Comparison of ENCODE assay signal across 15 cellular contexts in genomic region chr6:2831392-2831791, GRCh38. TPM values are rescaled to one million over a fixed set of nuclear protein-coding genes. Genes with fewer than 3 reads are reported as not detected.
A peak's percentile ranks its signal among the peaks of the same experiment; 100 is the strongest.
DNase-seq lines count a peak whose midpoint lies in the region; ATAC-seq and TF ChIP-seq lines count a peak whose summit lies in the region.
"Had no signal": no experiment of that assay in that cellular context is flagged by ENCODE, and none has a peak within 500 bp of the region (broad histone marks: within the 10 kb centered on the region; RNA-seq: fewer than 3 reads in every experiment).

No MANE protein-coding gene starts in this region.

- WGBS in IMR-90 (ENCODE audit: extremely low coverage in 2 of 2, insufficient read length in 1 of 2), 2 experiments: no CpG with 5 or more reads among the region's 2 CpGs

- H3K27ac ChIP-seq in IMR-90 (ENCODE audit: insufficient read depth, low read length) (no peak overlapping the region), colonic mucosa (no peak overlapping the region)

- ATAC-seq in IMR-90 (ENCODE audit: low read depth) (0 out of 2 replicates have a peak, but pooled peaks have one; percentile 44), mucosa of descending colon (peak; percentile 57)
- ATAC-seq: Panc1 had no signal

- intact Hi-C loops in IMR-90 (cut with micrococcal nuclease): no loop called here
- intact Hi-C loops in colonic mucosa (cut with DNase I): no loop called here
- intact Hi-C loops in mucosa of descending colon (cut with DNase I, micrococcal nuclease): no loop called here

- no peak overlapping the region for H3K4ac ChIP-seq in IMR-90 (ENCODE audit: low read depth, low read length)

- no peak overlapping the region for H2AFZ ChIP-seq in IMR-90 (replicated peaks; ENCODE audit: low read length, poor library complexity)

- H2BK20ac ChIP-seq in IMR-90 (ENCODE audit: low read depth, low read length): no peak overlapping the region

- POLR2A ChIA-PET in IMR-90 (lab: Charles Lee; ENCODE audit: unreplicated experiment): no interaction called here

- no peak overlapping the region for H2AK9ac ChIP-seq in IMR-90 (replicated peaks; ENCODE audit: low read depth, low read length, poor library complexity)

- H3K27me3 ChIP-seq in IMR-90 (ENCODE audit: control insufficient read depth, insufficient read depth, low read length) (no peaks in the 10 kb centered on the region), colonic mucosa (no peaks in the 10 kb centered on the region)

- dilution Hi-C loops in IMR-90 (cut with HindIII; ENCODE audit: low sequenced_read_pairs, unreplicated experiment): no loop called here

- peaks cover 4 to 5% of the 10 kb centered on the region in 2 experiments; a peak in 3 of 4 replicates for H3K79me1 ChIP-seq in IMR-90 (ENCODE audit: low read depth in 1 of 2, low read length in 2 of 2)

- no peak overlapping the region for H3K23ac ChIP-seq in IMR-90 (ENCODE audit: low read depth, low read length)

- TF ChIP-seq POLR2A in IMR-90 (IDR thresholded peaks at IDR 0.05; ENCODE audit: low read depth, low read length): no peak

- H3K14ac ChIP-seq in IMR-90 (replicated peaks; ENCODE audit: low read depth, low read length): no peak overlapping the region

- no peaks in the 10 kb centered on the region for H3K9me1 ChIP-seq in IMR-90 (ENCODE audit: insufficient read depth, low read length)

- H3K4me3 ChIP-seq in IMR-90 (ENCODE audit: insufficient read depth, low read depth, low read length): no peak overlapping the region
- H3K4me3 ChIP-seq in colonic mucosa: no peak overlapping the region
- no peak overlapping the region for H3K4me3 ChIP-seq in mucosa of descending colon
- H3K4me3 ChIP-seq: HAP-1 had no signal

- in situ Hi-C loops in IMR-90 (cut with MboI; ENCODE audit: low sequenced_read_pairs): no loop called here

- H3K56ac ChIP-seq in IMR-90 (ENCODE audit: extremely low read depth, insufficient read depth, low read length): no peak overlapping the region

- H3K36me3 ChIP-seq in IMR-90 (ENCODE audit: control insufficient read depth, insufficient read depth, low read length) (peaks cover 6% of the 10 kb centered on the region), colonic mucosa (no peaks in the 10 kb centered on the region), mucosa of descending colon (ENCODE audit: low read depth) (no peaks in the 10 kb centered on the region)

- no peaks in the 10 kb centered on the region for H4K20me1 ChIP-seq in IMR-90 (ENCODE audit: insufficient read depth, low read length)

- H3K4me2 ChIP-seq in IMR-90 (ENCODE audit: low read depth, low read length): no peak overlapping the region

- H2BK15ac ChIP-seq in IMR-90 (ENCODE audit: low read depth, low read length): no peak overlapping the region

- no peaks in the 10 kb centered on the region for H3K4me1 ChIP-seq in IMR-90 (ENCODE audit: control insufficient read depth, insufficient read depth, low read length)
- H3K4me1 ChIP-seq in colonic mucosa: no peaks in the 10 kb centered on the region
- H3K4me1 ChIP-seq in mucosa of descending colon (ENCODE audit: low read depth): peaks cover 7% of the 10 kb centered on the region
- H3K4me1 ChIP-seq: HAP-1 had no signal

- H2BK5ac ChIP-seq in IMR-90 (ENCODE audit: low read depth, low read length, poor library complexity, severe bottlenecking): no peak overlapping the region

- no peak overlapping the region for H4K5ac ChIP-seq in IMR-90 (ENCODE audit: low read depth, low read length)

- TF ChIP-seq CTCF in IMR-90 (conservative IDR thresholded peaks at IDR 0.05; ENCODE audit: low read depth, low read length) (no peak), colonic mucosa (IDR thresholded peaks at IDR 0.05) (no peak), mucosa of descending colon (IDR thresholded peaks at IDR 0.05) (no peak)

- CTCF ChIA-PET in IMR-90 (lab: Yijun Ruan, JAX): no interaction called here

- no peak for TF ChIP-seq RAD21 in IMR-90 (IDR thresholded peaks at IDR 0.05; ENCODE audit: low read length)

- H3K9me3 ChIP-seq in IMR-90 (ENCODE audit: control insufficient read depth, insufficient read depth, low read length): no peaks in the 10 kb centered on the region
- H3K9me3 ChIP-seq in colonic mucosa: no peaks in the 10 kb centered on the region
- no peaks in the 10 kb centered on the region for H3K9me3 ChIP-seq in mucosa of descending colon
- H3K9me3 ChIP-seq: HAP-1 had no signal

- no TSS peak for BruUV-seq in IMR-90 (replicated peaks; lab: Mats Ljungman, UMichigan)

- DNase-seq in AML-193 (lab: John Stamatoyannopoulos, UW): peak; percentile 55 to 72
- no peak for DNase-seq in IMR-90
- peak; percentile 18 for DNase-seq in colonic mucosa
- no peak for DNase-seq in mucosa of descending colon
- no peak for DNase-seq in NCI-H2029 treated with DMSO at 0.1 percent for 48 hours (lab: John Stamatoyannopoulos, UW)
- DNase-seq in DMS79 treated with DMSO at 0.1 percent for 48 hours (lab: John Stamatoyannopoulos, UW): no peak
- DNase-seq in A172 (ENCODE audit: low spot score): no peak
- no peak for DNase-seq in stimulated activated CD4-positive, alpha-beta T cell treated with anti-CD3 and anti-CD28 coated beads, Interleukin-1b, Interleukin-23, amount 100 ng/mL, for 48 hours
- DNase-seq: CD4-positive, alpha-beta T cell; NCI-H1436 treated with DMSO at 0.1 percent for 48 hours; NCI-H2081 treated with DMSO at 0.1 percent for 48 hours; NCI-H510A treated with DMSO at 0.1 percent for 48 hours; NCI-H82 had no signal

- H4K91ac ChIP-seq in IMR-90 (ENCODE audit: insufficient read depth, low read depth, low read length): no peak overlapping the region

- H2AK5ac ChIP-seq in IMR-90 (ENCODE audit: low read depth, low read length): no peak overlapping the region

- H3K9ac ChIP-seq in IMR-90 (ENCODE audit: low read depth, low read length): no peak overlapping the region
- H3K9ac ChIP-seq in colonic mucosa (ENCODE audit: low read depth in 2 of 2, low read length in 2 of 2): no peak overlapping the region

- no peak overlapping the region for H3K18ac ChIP-seq in IMR-90 (ENCODE audit: low read depth, low read length)

- H4K8ac ChIP-seq in IMR-90 (ENCODE audit: low read depth in 2 of 2, low read length in 2 of 2): no peak overlapping the region

- H2BK120ac ChIP-seq in IMR-90 (ENCODE audit: low read depth, low read length): no peak overlapping the region

TF ChIP-seq in IMR-90, 13 proteins besides CTCF, POLR2A, EP300 and RAD21:
- TF ChIP-seq SMC3 (IDR thresholded peaks at IDR 0.05; ENCODE audit: low read depth, low read length): no peak
- no peak for TF ChIP-seq CEBPB (IDR thresholded peaks at IDR 0.05; ENCODE audit: low read depth, low read length)
- TF ChIP-seq ELK1 (IDR thresholded peaks at IDR 0.05; ENCODE audit: borderline replicate concordance, low read depth, low read length): no peak
- TF ChIP-seq CHD1 (IDR thresholded peaks at IDR 0.05; ENCODE audit: low read depth, low read length): no peak
- TF ChIP-seq FOS (IDR thresholded peaks at IDR 0.05; ENCODE audit: low read depth, low read length): no peak
- TF ChIP-seq, protein P1, sequence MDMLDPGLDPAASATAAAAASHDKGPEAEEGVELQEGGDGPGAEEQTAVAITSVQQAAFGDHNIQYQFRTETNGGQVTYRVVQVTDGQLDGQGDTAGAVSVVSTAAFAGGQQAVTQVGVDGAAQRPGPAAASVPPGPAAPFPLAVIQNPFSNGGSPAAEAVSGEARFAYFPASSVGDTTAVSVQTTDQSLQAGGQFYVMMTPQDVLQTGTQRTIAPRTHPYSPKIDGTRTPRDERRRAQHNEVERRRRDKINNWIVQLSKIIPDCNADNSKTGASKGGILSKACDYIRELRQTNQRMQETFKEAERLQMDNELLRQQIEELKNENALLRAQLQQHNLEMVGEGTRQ (IDR thresholded peaks at IDR 0.05; ENCODE audit: low read depth, low read length): no peak
- TF ChIP-seq MAZ (IDR thresholded peaks at IDR 0.05; ENCODE audit: borderline replicate concordance, low read depth, low read length): no peak
- no peak for TF ChIP-seq RFX5 (IDR thresholded peaks at IDR 0.05; ENCODE audit: low read depth, low read length)
- no peak for TF ChIP-seq NFE2L2 (IDR thresholded peaks at IDR 0.05; ENCODE audit: low read depth, low read length)
- TF ChIP-seq MAFK (IDR thresholded peaks at IDR 0.05; ENCODE audit: low read depth, low read length): no peak
- TF ChIP-seq RCOR1 (IDR thresholded peaks at IDR 0.05; ENCODE audit: insufficient replicate concordance, low read length): no peak
- TF ChIP-seq MXI1 (IDR thresholded peaks at IDR 0.05; ENCODE audit: borderline replicate concordance, low read depth, low read length): no peak
- no peak for TF ChIP-seq BHLHE40 (IDR thresholded peaks at IDR 0.05; ENCODE audit: low read depth, low read length)

RNA-seq across cellular contexts. Expression of gene SERPINB1, which starts 10.3 kb away (rescaled TPM):
- total RNA-seq in IMR-90 (2012; rRNA removed): 6.1 TPM in 2 replicates
- polyA plus RNA-seq in IMR-90 (2012; rRNA removed): 7.0 and 9.1 TPM in 2 replicates
- polyA plus RNA-seq in IMR-90 (2012; cell fraction: cytosol; rRNA removed): 2.8 and 2.9 TPM in 2 replicates
- 1.4 and 6.8 TPM in 2 replicates for polyA plus RNA-seq in IMR-90 (2012; cell fraction: nucleus; rRNA removed; ENCODE audit: low replicate concordance)
- total RNA-seq in colonic mucosa: 100 to 1,000 TPM; 135 to 173 TPM
- total RNA-seq in mucosa of descending colon: 100 to 1,000 TPM in 2 of 3 donors, 10 to 100 TPM in 1; 66.7 to 187 (median 132) TPM
- total RNA-seq in A172 (2014; rRNA removed; shearing (Covaris generic)): 12.9 and 15.0 TPM in 2 replicates

Comparison
In these comparisons a context has a peak if more than half of its experiments do, and no peak if none do; other contexts are left out.
1. DNase-seq: peak in AML-193 (2 of 2) and colonic mucosa (single experiment); none in IMR-90 (single experiment), mucosa of descending colon (0 of 3), NCI-H2029 treated with DMSO at 0.1 percent for 48 hours (single experiment), DMS79 treated with DMSO at 0.1 percent for 48 hours (single experiment), A172 (single experiment) and stimulated activated CD4-positive, alpha-beta T cell treated with anti-CD3 and anti-CD28 coated beads, Interleukin-1b, Interleukin-23, amount 100 ng/mL, for 48 hours (single experiment).